ENCODE assay signal across 13 cellular contexts in the genomic region with DNA sequence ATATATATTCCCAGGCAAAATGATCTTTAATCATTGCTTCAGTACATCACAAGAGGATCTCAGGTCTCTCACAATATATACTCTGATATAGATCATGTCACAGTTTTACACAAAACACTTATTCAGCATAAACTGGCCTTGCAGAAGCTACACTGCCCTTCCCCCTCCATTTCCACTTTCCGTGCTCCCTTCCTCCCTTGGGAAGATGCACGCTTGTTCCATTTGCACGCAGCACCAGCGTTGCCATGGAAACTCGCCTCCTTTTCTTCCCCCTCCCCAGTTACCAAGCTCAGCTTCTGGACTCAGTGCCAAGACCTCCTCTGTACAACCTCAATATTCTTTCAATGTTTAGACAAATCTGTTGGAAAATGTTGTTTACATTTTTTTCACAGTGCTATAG.
DNase-seq lines count a peak whose midpoint lies in the region; ATAC-seq, FAIRE-seq and TF ChIP-seq lines count a peak whose summit lies in the region.
"Had no signal": no experiment of that assay in that cellular context is flagged by ENCODE, and none has a peak within 500 bp of the region (broad histone marks: within the 10 kb centered on the region; RNA-seq: fewer than 3 reads in every experiment).

No MANE protein-coding gene starts in this region.

- no peak for DNase-seq in GM12892 (ENCODE audit: insufficient read length)
- DNase-seq in NCI-H524 (lab: John Stamatoyannopoulos, UW) = peak; percentile 88 to 91
- DNase-seq in activated CD4-positive, alpha-beta T cell treated with anti-CD3 and anti-CD28 coated beads, Interleukin-2, amount 10 ng/mL, durations not matched to agents 7 days and 5 days = no peak
- no peak for DNase-seq in WERI-Rb-1
- no peak for DNase-seq in activated CD8-positive, alpha-beta memory T cell treated with anti-CD3 and anti-CD28 coated beads for 24 hours
- DNase-seq: activated T-cell treated with anti-CD3 and anti-CD28 coated beads, Interleukin-2, amount 50 U/mL, for 1 hour; T-helper 1 cell had no signal

- whole genome bisulfite sequencing in ectodermal cell, 2 experiments = 38% methylated on average over 5 of the region's 5 CpGs

- CTCF ChIA-PET in activated CD4-positive, alpha-beta T cell treated with anti-CD3 and anti-CD28 coated beads, Interleukin-2, amount 10 ng/mL, durations not matched to agents 7 days and 5 days (lab: Charles Lee) = no interaction called here

- no peaks in the 10 kb centered on the region for H3K36me3 Mint-ChIP-seq in activated CD4-positive, alpha-beta T cell treated with anti-CD3 and anti-CD28 coated beads, Interleukin-2, amount 10 ng/mL, durations not matched to agents 7 days and 5 days (ENCODE audit: low read depth)
- H3K36me3 Mint-ChIP-seq: stimulated activated effector memory CD8-positive, alpha-beta T cell treated with anti-CD3 and anti-CD28 coated beads, Interleukin-12 subunit alpha, Interleukin-12 subunit beta, amount 100 ng/mL, for 72 hours had no signal

- H3K27me3 Mint-ChIP-seq in activated CD4-positive, alpha-beta T cell treated with anti-CD3 and anti-CD28 coated beads, Interleukin-2, amount 10 ng/mL, durations not matched to agents 7 days and 5 days = no peaks in the 10 kb centered on the region

- no peak overlapping the region for H3K4me3 ChIP-seq in ectodermal cell (ENCODE audit: insufficient read depth, low read depth, low read length)
- H3K4me3 ChIP-seq in neuron (ENCODE audit: low read length) = peak overlapping the region; percentile 10
- H3K4me3 ChIP-seq in WERI-Rb-1 (ENCODE audit: low read depth, low read length) = no peak overlapping the region
- H3K4me3 ChIP-seq: left lung, skin epidermis had no signal

- TF ChIP-seq CTCF in WERI-Rb-1 (IDR thresholded peaks at IDR 0.05; ENCODE audit: low read depth, low read length) = no peak

- H3K27me3 ChIP-seq in ectodermal cell (ENCODE audit: control insufficient read depth, insufficient read depth, low read length, poor library complexity, severe bottlenecking) (no peaks in the 10 kb centered on the region), neuron (ENCODE audit: insufficient read depth, low read length) (no peaks in the 10 kb centered on the region), WERI-Rb-1 (ENCODE audit: insufficient read depth, low read depth, severe bottlenecking) (no peaks in the 10 kb centered on the region)
- H3K27me3 ChIP-seq: left lung had no signal

- ATAC-seq in HG03196 (IDR thresholded peaks at IDR 0.05; ENCODE audit: unreplicated experiment) = no peak
- ATAC-seq: left lung; stimulated activated effector memory CD8-positive, alpha-beta T cell treated with anti-CD3 and anti-CD28 coated beads, Interleukin-12 subunit alpha, Interleukin-12 subunit beta, amount 100 ng/mL, for 72 hours had no signal

- peaks cover 39% of the 10 kb centered on the region for H3K4me1 ChIP-seq in ectodermal cell (ENCODE audit: control insufficient read depth, insufficient read depth, low read length)
- peaks cover 57% of the 10 kb centered on the region for H3K4me1 ChIP-seq in neuron (ENCODE audit: insufficient read depth, low read length)
- H3K4me1 ChIP-seq: left lung had no signal

- H3K27ac ChIP-seq in ectodermal cell (ENCODE audit: insufficient read depth, low read depth, low read length, poor library complexity, severe bottlenecking) (peak overlapping the region; percentile 67), WERI-Rb-1 (no peak overlapping the region)
- H3K27ac ChIP-seq: left lung, skin epidermis had no signal

- no peaks in the 10 kb centered on the region for H3K4me1 Mint-ChIP-seq in activated CD4-positive, alpha-beta T cell treated with anti-CD3 and anti-CD28 coated beads, Interleukin-2, amount 10 ng/mL, durations not matched to agents 7 days and 5 days
- H3K4me1 Mint-ChIP-seq: stimulated activated effector memory CD8-positive, alpha-beta T cell treated with anti-CD3 and anti-CD28 coated beads, Interleukin-12 subunit alpha, Interleukin-12 subunit beta, amount 100 ng/mL, for 72 hours had no signal

- POLR2A ChIA-PET in activated CD4-positive, alpha-beta T cell treated with anti-CD3 and anti-CD28 coated beads, Interleukin-2, amount 10 ng/mL, durations not matched to agents 7 days and 5 days (lab: Charles Lee) = no interaction called here

- H2AFZ ChIP-seq in neuron (ENCODE audit: low read depth, low read length) = no peak overlapping the region

- no peak overlapping the region for H3K27ac Mint-ChIP-seq in activated CD4-positive, alpha-beta T cell treated with anti-CD3 and anti-CD28 coated beads, Interleukin-2, amount 10 ng/mL, durations not matched to agents 7 days and 5 days
- H3K27ac Mint-ChIP-seq: stimulated activated effector memory CD8-positive, alpha-beta T cell treated with anti-CD3 and anti-CD28 coated beads, Interleukin-12 subunit alpha, Interleukin-12 subunit beta, amount 100 ng/mL, for 72 hours had no signal

- no peak for TF ChIP-seq POLR2A in GM12892 (IDR thresholded peaks at IDR 0.05; ENCODE audit: low read depth, low read length)

- no peaks in the 10 kb centered on the region for H3K9me3 Mint-ChIP-seq in activated CD4-positive, alpha-beta T cell treated with anti-CD3 and anti-CD28 coated beads, Interleukin-2, amount 10 ng/mL, durations not matched to agents 7 days and 5 days
- H3K9me3 Mint-ChIP-seq: stimulated activated effector memory CD8-positive, alpha-beta T cell treated with anti-CD3 and anti-CD28 coated beads, Interleukin-12 subunit alpha, Interleukin-12 subunit beta, amount 100 ng/mL, for 72 hours had no signal

- peak; percentile 14 for FAIRE-seq in GM12892 (lab: Jason Lieb, UNC)

- H3K9me3 ChIP-seq in ectodermal cell (ENCODE audit: control insufficient read depth, low read length) = no peaks in the 10 kb centered on the region
- no peaks in the 10 kb centered on the region for H3K9me3 ChIP-seq in neuron (ENCODE audit: low read length)
- H3K9me3 ChIP-seq in WERI-Rb-1 (ENCODE audit: severe bottlenecking) = no peaks in the 10 kb centered on the region
- H3K9me3 ChIP-seq: left lung had no signal

- H3K36me3 ChIP-seq in ectodermal cell (ENCODE audit: control insufficient read depth, insufficient read depth, low read length) (no peaks in the 10 kb centered on the region), neuron (ENCODE audit: insufficient read depth, low read length) (no peaks in the 10 kb centered on the region), WERI-Rb-1 (no peaks in the 10 kb centered on the region)
- H3K36me3 ChIP-seq: left lung had no signal

- no peak overlapping the region for H3K4me3 Mint-ChIP-seq in activated CD4-positive, alpha-beta T cell treated with anti-CD3 and anti-CD28 coated beads, Interleukin-2, amount 10 ng/mL, durations not matched to agents 7 days and 5 days
- H3K4me3 Mint-ChIP-seq: stimulated activated effector memory CD8-positive, alpha-beta T cell treated with anti-CD3 and anti-CD28 coated beads, Interleukin-12 subunit alpha, Interleukin-12 subunit beta, amount 100 ng/mL, for 72 hours had no signal

Comparison
In these comparisons a context has a peak if more than half of its experiments do, and no peak if none do; other contexts are left out.
1. DNase-seq: peak in NCI-H524 (2 of 2); none in GM12892 (single experiment), activated CD4-positive, alpha-beta T cell treated with anti-CD3 and anti-CD28 coated beads, Interleukin-2, amount 10 ng/mL, durations not matched to agents 7 days and 5 days (single experiment), WERI-Rb-1 (single experiment) and activated CD8-positive, alpha-beta memory T cell treated with anti-CD3 and anti-CD28 coated beads for 24 hours (single experiment).